Comparison of ENCODE assay signal across 21 cellular contexts in the genomic region with DNA sequence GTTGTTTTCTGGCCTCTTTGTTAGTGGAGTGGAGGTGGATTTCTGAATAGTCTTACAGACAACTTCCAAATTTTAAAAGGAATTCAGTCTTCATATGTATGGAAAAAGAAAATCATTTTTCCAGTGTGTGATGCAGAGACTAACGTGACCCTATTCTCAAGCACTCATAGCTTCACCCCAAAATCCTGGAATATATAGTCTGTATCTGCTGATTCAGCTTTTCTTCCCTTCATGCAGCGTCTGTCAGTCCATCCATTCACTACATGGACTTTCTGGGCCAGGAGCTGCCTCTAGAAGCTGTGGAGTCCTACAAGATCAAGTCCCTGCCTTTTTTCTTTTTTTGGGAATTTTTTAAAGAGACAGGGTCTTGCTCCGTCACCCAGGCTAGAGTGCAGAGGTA. TPM values are rescaled to one million over a fixed set of nuclear protein-coding genes. Genes with fewer than 3 reads are reported as not detected.
DNase-seq lines count a peak whose midpoint lies in the region; ATAC-seq and TF ChIP-seq lines count a peak whose summit lies in the region.
"Had no signal": no experiment of that assay in that cellular context is flagged by ENCODE, and none has a peak within 500 bp of the region (broad histone marks: within the 10 kb centered on the region; RNA-seq: fewer than 3 reads in every experiment).

No MANE protein-coding gene starts in this region.

- H3K36me3 ChIP-seq in cardiac muscle cell = peaks cover 34% of the 10 kb centered on the region
- H3K36me3 ChIP-seq in tibial artery = peaks cover 32 to 42% (median 32%) of the 10 kb centered on the region in 3 donors
- peaks cover 63% of the 10 kb centered on the region for H3K36me3 ChIP-seq in OCI-LY7 (ENCODE audit: insufficient read depth, low read length)
- H3K36me3 ChIP-seq: ovary had no signal

- H3K4me3 ChIP-seq in cardiac muscle cell = no peak overlapping the region
- peak overlapping the region in 1 of 2 donors; percentile 5 for H3K4me3 ChIP-seq in tibial artery
- H3K4me3 ChIP-seq in OCI-LY7 (ENCODE audit: low read depth, low read length, poor library complexity, severe bottlenecking) = no peak overlapping the region
- H3K4me3 ChIP-seq: BLaER1 treated with 17β-estradiol and CSF1 and Interleukin-3, amounts not matched to agents 10 nM and 100 nM; lower lobe of right lung; ovary had no signal

- peaks cover 3% of the 10 kb centered on the region; the same call in 1 of the 2 replicates for H4K20me1 ChIP-seq in OCI-LY7 (ENCODE audit: insufficient read depth, low read length)

- H3K79me2 ChIP-seq in OCI-LY7 (ENCODE audit: insufficient read depth, low read depth, low read length) = peaks cover 62% of the 10 kb centered on the region

- H3K27me3 Mint-ChIP-seq in brain = no peaks in the 10 kb centered on the region
- H3K27me3 Mint-ChIP-seq: activated B cell treated with CpG ODN at 0.5 μM for 24 hours had no signal

- CTCF ChIA-PET in OCI-LY7 (lab: Charles Lee; ENCODE audit: unreplicated experiment) = no interaction called here

- H3K27ac Mint-ChIP-seq in brain = peak overlapping the region in 4 of 5 experiments; percentile 16 to 90 (median 46)

- TF ChIP-seq CTCF in cardiac muscle cell (IDR thresholded peaks at IDR 0.05; ENCODE audit: low read depth, low read length) (no peak), brain (conservative IDR thresholded peaks at IDR 0.05) (no peak), tibial artery (IDR thresholded peaks at IDR 0.05) (no peak), OCI-LY7 (conservative IDR thresholded peaks at IDR 0.05; ENCODE audit: low read length) (no peak)

- ATAC-seq in left cardiac atrium (no peak), left ventricle myocardium superior (peak; percentile 4), GM19455 (IDR thresholded peaks at IDR 0.05; ENCODE audit: unreplicated experiment) (no peak)
- ATAC-seq: lower lobe of right lung had no signal

- no peaks in the 10 kb centered on the region for H3K9me3 Mint-ChIP-seq in brain
- H3K9me3 Mint-ChIP-seq: activated B cell treated with CpG ODN at 0.5 μM for 24 hours had no signal

- DNase-seq in cardiac muscle cell (ENCODE audit: low read depth in 1 of 2, low spot score in 1 of 2) (no peak), left cardiac atrium (no peak), left ventricle myocardium superior (no peak), tibial artery (no peak), OCI-LY7 (ENCODE audit: low spot score) (no peak), mesenteric fat pad (ENCODE audit: low spot score) (no peak)
- DNase-seq: activated B cell treated with CpG ODN at 0.5 μM for 24 hours; activated CD4-positive, alpha-beta T cell treated with anti-CD3 and anti-CD28 coated beads, Interleukin-2, amount 50 U/mL, for 48 hours; activated naive CD4-positive, alpha-beta T cell treated with Interleukin-2 at 50 U/mL for 16 hours; amygdala; hippocampal formation; lower lobe of right lung; NCI-H1105 treated with DMSO at 0.1 percent for 48 hours; ovary; RPMI8226; stimulated activated CD4-positive, alpha-beta T cell treated with anti-CD3 and anti-CD28 coated beads, Interleukin-2, amount 100 ng/mL, for 24 hours; stimulated activated naive CD4-positive, alpha-beta T cell; T-helper 9 cell had no signal

- H3K4me3 Mint-ChIP-seq in brain = peak overlapping the region in 1 of 5 experiments; percentile 26
- H3K4me3 Mint-ChIP-seq: activated B cell treated with CpG ODN at 0.5 μM for 24 hours had no signal

- POLR2A ChIA-PET in OCI-LY7 (lab: Charles Lee) = interaction anchor here (0.6 to 1.4 kb wide), 2 partner anchors 70 to 77 kb away, joined by 3 read pairs; no protein-coding TSS in a partner anchor

- no TSS peak for BruUV-seq in OCI-LY7 (replicated peaks; lab: Mats Ljungman, UMichigan)

- H3K27me3 ChIP-seq in cardiac muscle cell = no peaks in the 10 kb centered on the region
- no peaks in the 10 kb centered on the region for H3K27me3 ChIP-seq in tibial artery
- H3K27me3 ChIP-seq: BLaER1 treated with 17β-estradiol and CSF1 and Interleukin-3, amounts not matched to agents 10 nM and 100 nM; ovary had no signal

- no peak overlapping the region for H3K4me2 ChIP-seq in OCI-LY7 (ENCODE audit: low read length)
- H3K4me2 ChIP-seq: BLaER1 treated with 17β-estradiol and CSF1 and Interleukin-3, amounts not matched to agents 10 nM and 100 nM had no signal

- H3K27ac ChIP-seq in cardiac muscle cell = peak overlapping the region; percentile 60
- peak overlapping the region; percentile 49 to 52 for H3K27ac ChIP-seq in tibial artery
- no peak overlapping the region for H3K27ac ChIP-seq in OCI-LY7 (ENCODE audit: low read depth, low read length, poor library complexity, severe bottlenecking)
- H3K27ac ChIP-seq: BLaER1 treated with 17β-estradiol and CSF1 and Interleukin-3, amounts not matched to agents 10 nM and 100 nM; lower lobe of right lung; ovary had no signal

- H3K9me2 ChIP-seq in OCI-LY7 (ENCODE audit: insufficient read depth, low read length) = no peaks in the 10 kb centered on the region

- peaks cover 38% of the 10 kb centered on the region for H3K4me1 Mint-ChIP-seq in brain

- H3K36me3 Mint-ChIP-seq in brain = peaks cover 45% of the 10 kb centered on the region

- H3K9me3 ChIP-seq in cardiac muscle cell (ENCODE audit: low read depth) (no peaks in the 10 kb centered on the region), tibial artery (no peaks in the 10 kb centered on the region), OCI-LY7 (ENCODE audit: low read length) (no peaks in the 10 kb centered on the region)
- H3K9me3 ChIP-seq: BLaER1 treated with 17β-estradiol and CSF1 and Interleukin-3, amounts not matched to agents 10 nM and 100 nM; lower lobe of right lung; ovary had no signal

- intact Hi-C loops in left cardiac atrium (cut with DNase I) (no loop called here), left ventricle myocardium superior (cut with micrococcal nuclease) (no loop called here), tibial artery (cut with DNase I; ENCODE audit: low total_unique reads) (no loop called here), OCI-LY7 (cut with micrococcal nuclease; ENCODE audit: unreplicated experiment) (no loop called here)

- H3K4me1 ChIP-seq in cardiac muscle cell (ENCODE audit: low read depth) (peaks cover 4% of the 10 kb centered on the region), tibial artery (peaks cover 0 to 85% (median 41%) of the 10 kb centered on the region in 4 donors), OCI-LY7 (ENCODE audit: insufficient read depth, low read length, poor library complexity, severe bottlenecking) (no peaks in the 10 kb centered on the region)

- no peak overlapping the region for H2AFZ ChIP-seq in OCI-LY7 (ENCODE audit: low read length)

RNA-seq across cellular contexts. Expression of gene KLC1, which starts 23.8 kb away (rescaled TPM):
- 252 and 365 TPM in 2 replicates for total RNA-seq in cardiac muscle cell
- 167 and 190 TPM in 2 replicates for polyA plus RNA-seq in cardiac muscle cell
- total RNA-seq in left cardiac atrium = 100 to 1,000 TPM; 118 to 139 TPM
- polyA plus RNA-seq in brain (ENCODE audit: insufficient read depth, low read depth, low replicate concordance) = 186 TPM
- total RNA-seq in left ventricle myocardium superior = 146 TPM
- 157 and 204 TPM in 2 replicates for total RNA-seq in OCI-LY7 (2014; rRNA removed; shearing (Covaris generic))
- 142 and 147 TPM in 2 replicates for total RNA-seq in OCI-LY7 (2022)
- 200 TPM for total RNA-seq in mesenteric fat pad
